8 cellular contexts compared by ENCODE assay signal in the genomic region with DNA sequence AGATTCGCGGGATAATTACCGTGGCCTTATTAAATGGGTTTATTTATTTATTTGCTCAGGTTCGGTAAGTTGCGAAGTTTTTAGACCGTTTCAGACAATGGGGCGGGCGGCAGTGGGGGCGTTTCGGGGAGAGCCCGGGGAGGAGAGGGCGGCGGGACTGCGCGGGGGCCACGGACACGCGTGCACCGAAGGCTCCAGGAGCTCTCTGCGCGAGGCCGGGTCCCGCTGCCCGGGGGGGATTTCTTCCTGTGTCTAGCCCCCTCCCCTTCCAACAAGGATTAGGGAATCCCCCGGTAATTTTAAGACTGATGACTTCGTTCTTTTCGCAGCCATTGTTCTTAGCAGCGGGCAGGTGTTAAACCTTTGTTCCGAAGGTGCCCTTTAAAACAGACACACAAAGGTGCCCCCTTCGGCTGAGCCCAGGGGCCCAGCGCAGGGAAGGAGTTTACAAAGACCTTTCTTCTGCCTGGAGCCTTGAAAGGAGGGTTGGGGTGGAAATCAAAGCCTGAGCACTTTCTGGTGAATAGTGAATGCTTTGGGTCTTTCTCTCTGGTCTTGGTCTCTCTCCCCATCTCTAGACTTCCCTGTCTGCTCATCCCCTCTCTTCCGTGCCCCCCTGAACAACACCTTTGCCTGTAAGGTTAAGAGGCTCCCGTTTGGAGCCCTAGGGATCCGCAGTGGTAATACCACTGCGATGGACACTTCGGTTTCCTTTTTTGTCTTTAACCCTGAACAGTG. TPM values are rescaled to one million over a fixed set of nuclear protein-coding genes. Genes with fewer than 3 reads are reported as not detected.
DNase-seq lines count a peak whose midpoint lies in the region; ATAC-seq and TF ChIP-seq lines count a peak whose summit lies in the region.

No MANE protein-coding gene starts in this region.

- CTCF ChIA-PET in MCF 10A (lab: Yijun Ruan, JAX) = interaction anchor here (0.7 to 4.2 kb wide), 4 partner anchors 211 to 855 kb away, joined by 3 to 58 read pairs (median 22); no protein-coding TSS in a partner anchor

- intact Hi-C loops in MCF 10A (cut with micrococcal nuclease) = loop anchor here (1.0 to 10.0 kb wide), 9 partner anchors 97 to 762 kb away; no protein-coding TSS in a partner anchor

- no peak for TF ChIP-seq POLR2A in suprapubic skin (IDR thresholded peaks at IDR 0.05)

- peak overlapping the region; percentile 85 for H3K27ac Mint-ChIP-seq in MCF 10A (ENCODE audit: low read depth, unreplicated experiment)

- H3K4me1 ChIP-seq in lung (ENCODE audit: control insufficient read depth in 2 of 2, insufficient read depth in 2 of 2, low read length in 2 of 2) (peaks cover 10 to 28% of the 10 kb centered on the region in 2 donors), suprapubic skin (peaks cover 66% of the 10 kb centered on the region)

- H3K4me3 Mint-ChIP-seq in MCF 10A (ENCODE audit: unreplicated experiment) = peak overlapping the region; percentile 95

- no peaks in the 10 kb centered on the region for H3K9me3 Mint-ChIP-seq in MCF 10A (ENCODE audit: unreplicated experiment)

- peaks cover 41% of the 10 kb centered on the region for H3K4me1 Mint-ChIP-seq in MCF 10A (ENCODE audit: insufficient read depth, unreplicated experiment)

- no TSS peak for BruUV-seq in MCF 10A (replicated peaks; lab: Mats Ljungman, UMichigan)

- no peaks in the 10 kb centered on the region for H3K9me3 ChIP-seq in lung (ENCODE audit: control insufficient read depth in 2 of 2, insufficient read depth in 1 of 2, low read length in 1 of 2)
- no peaks in the 10 kb centered on the region for H3K9me3 ChIP-seq in suprapubic skin

- H3K27me3 ChIP-seq in GM06990 (replicated peaks; ENCODE audit: control insufficient read depth, insufficient read depth, low read length) (peaks cover 1% of the 10 kb centered on the region), lung (ENCODE audit: control insufficient read depth, insufficient read depth) (no peaks in the 10 kb centered on the region), suprapubic skin (peaks cover 7% of the 10 kb centered on the region)

- ATAC-seq in lung (ENCODE audit: insufficient read depth, low FRiP score) = no peak

- no peak for TF ChIP-seq CTCF in GM06990 (IDR thresholded peaks at IDR 0.05; ENCODE audit: insufficient read depth, low read length, poor library complexity, severe bottlenecking)
- TF ChIP-seq CTCF in MCF 10A (IDR thresholded peaks at IDR 0.05; ENCODE audit: unreplicated experiment) = no peak
- TF ChIP-seq CTCF in lung (IDR thresholded peaks at IDR 0.05; ENCODE audit: control extremely low read depth, extremely low read depth) = no peak
- TF ChIP-seq CTCF in suprapubic skin (IDR thresholded peaks at IDR 0.05) = no peak

- H3K36me3 ChIP-seq in GM06990 (ENCODE audit: control insufficient read depth, insufficient read depth, low read length) = no peaks in the 10 kb centered on the region
- no peaks in the 10 kb centered on the region for H3K36me3 ChIP-seq in lung (ENCODE audit: control insufficient read depth in 2 of 2, insufficient read depth in 2 of 2, low read length in 2 of 2)
- H3K36me3 ChIP-seq in suprapubic skin = peaks cover 3% of the 10 kb centered on the region

- peak overlapping the region; percentile 74 for H3K4me3 ChIP-seq in GM06990 (replicated peaks; ENCODE audit: low read depth, low read length)
- peak overlapping the region; percentile 80 for H3K4me3 ChIP-seq in lung
- H3K4me3 ChIP-seq in suprapubic skin = peak overlapping the region; percentile 65

- no peaks in the 10 kb centered on the region for H3K27me3 Mint-ChIP-seq in MCF 10A (ENCODE audit: insufficient read depth, unreplicated experiment)

- peak overlapping the region; percentile 90 to 97 for H3K27ac ChIP-seq in lung (ENCODE audit: low read depth in 1 of 2, low read length in 1 of 2)
- H3K27ac ChIP-seq in suprapubic skin = peak overlapping the region; percentile 90

- POLR2A ChIA-PET in MCF 10A (lab: Yijun Ruan, JAX) = interaction anchor here (0.7 to 3.4 kb wide), 4 partner anchors 35 to 889 kb away, joined by 3 to 27 read pairs (median 4); no protein-coding TSS in a partner anchor

- WGBS in lung, 2 donors = 2 to 6% methylated on average over 36 of the region's 36 CpGs
- 6% methylated on average over 21 of the region's 36 CpGs for WGBS in suprapubic skin

- H3K36me3 Mint-ChIP-seq in MCF 10A (ENCODE audit: insufficient read depth, unreplicated experiment) = peaks cover 5% of the 10 kb centered on the region

- no peak for TF ChIP-seq EP300 in suprapubic skin (IDR thresholded peaks at IDR 0.05)

- DNase-seq in GM06990 (ENCODE audit: extremely low read depth, insufficient read length) (no peak), SHP77 treated with DMSO at 0.1 percent for 48 hours (lab: John Stamatoyannopoulos, UW) (peak; percentile 20), MCF 10A (ENCODE audit: unreplicated experiment) (peak; percentile 38), lung (ENCODE audit: low spot score) (no peak), suprapubic skin (ENCODE audit: low spot score in 2 of 2) (no peak), CD1c-positive myeloid dendritic cell (ENCODE audit: extremely low spot score) (no peak), A172 (ENCODE audit: low spot score) (no peak), amygdala (lab: John Stamatoyannopoulos, UW) (no peak)

RNA-seq across cellular contexts. Expression of a gene that starts 2.1 kb away (rescaled TPM):
- 12.9 and 14.3 TPM in 2 replicates for total RNA-seq in MCF 10A (2022)
- 10 to 100 TPM; 47.4 to 83.6 TPM for total RNA-seq in lung
- polyA plus RNA-seq in lung = 10 to 100 TPM; 21.3 to 29.6 TPM
- 10 to 100 TPM; 29.7 to 61.3 (median 40.6) TPM for total RNA-seq in suprapubic skin
- 2.0 and 8.3 TPM in 2 replicates for total RNA-seq in A172 (2014; rRNA removed; shearing (Covaris generic))

Comparison
In these comparisons a context has a peak if more than half of its experiments do, and no peak if none do; other contexts are left out.
1. DNase-seq: peak in SHP77 treated with DMSO at 0.1 percent for 48 hours (single experiment) and MCF 10A (single experiment); none in GM06990 (single experiment), lung (single experiment), suprapubic skin (0 of 2), CD1c-positive myeloid dendritic cell (single experiment), A172 (single experiment) and amygdala (0 of 56).
2. Peak in every context shown above with its lines, with median percentiles within 50 percentile points of each other: H3K4me3 ChIP-seq.